Comparison of ENCODE assay signal across 8 cellular contexts in genomic region chr4:3766207-3766790, GRCh38. TPM values are rescaled to one million over a fixed set of nuclear protein-coding genes. Genes with fewer than 3 reads are reported as not detected.
DNase-seq lines count a peak whose midpoint lies in the region; ATAC-seq and TF ChIP-seq lines count a peak whose summit lies in the region.
"Had no signal": no experiment of that assay in that cellular context is flagged by ENCODE, and none has a peak within 500 bp of the region (broad histone marks: within the 10 kb centered on the region; RNA-seq: fewer than 3 reads in every experiment).

ADRA2C (plus strand) TSS chr4:3766385; CDS start chr4:3766607, 222 bp downstream.

- H3K4me3 Mint-ChIP-seq in activated T-helper 2 cell treated with anti-CD3 and anti-CD28 coated beads, Interferon-gamma antibody, Interleukin-2, Interleukin-4, amounts not matched to agents 10 μg/mL and 5 μg/mL and 100 μg/mL, durations not matched to agents 14 hours and 24 hours and 36 hours (ENCODE audit: low read depth): peak within 1 kb of the TSS; percentile 64
- H3K4me3 Mint-ChIP-seq in stimulated activated naive CD8-positive, alpha-beta T cell treated with anti-CD3 and anti-CD28 coated beads, Interleukin-15, Interleukin-2, amounts not matched to agents 100 ng/mL and 50 ng/mL, for 24 hours: peak within 1 kb of the TSS; percentile 56

- peak within 1 kb of the TSS; percentile 88 for H3K27ac ChIP-seq in HCT116 (ENCODE audit: low read depth, low read length)
- no peak within 1 kb of the TSS for H3K27ac ChIP-seq in iPS-18a (ENCODE audit: low read length)

- no peaks in the 10 kb centered on the region for H3K9me3 ChIP-seq in HCT116 (ENCODE audit: control insufficient read depth in 1 of 2, insufficient read depth in 1 of 2, low read depth in 1 of 2, low read length in 2 of 2)
- no peaks in the 10 kb centered on the region for H3K9me3 ChIP-seq in iPS-18a (ENCODE audit: control insufficient read depth, low read depth, low read length)

- no peaks in the 10 kb centered on the region for H4K20me1 ChIP-seq in HCT116 (ENCODE audit: insufficient read depth)

- no peaks in the 10 kb centered on the region for H3K79me2 ChIP-seq in HCT116 (ENCODE audit: insufficient read depth, low read length)

- no peak for TF ChIP-seq CTCF in HCT116 (IDR thresholded peaks at IDR 0.05 in 2 of 3, conservative IDR thresholded peaks at IDR 0.05 in 1 of 3; ENCODE audit: borderline replicate concordance in 1 of 3, insufficient read depth in 1 of 3, low read depth in 2 of 3, low read length in 2 of 3)
- no peak for TF ChIP-seq CTCF in lower leg skin (IDR thresholded peaks at IDR 0.05)

- peaks cover 8 to 13% of the 10 kb centered on the region in 2 experiments; a peak in 2 of 4 replicates for H3K4me1 ChIP-seq in HCT116 (ENCODE audit: control insufficient read depth in 1 of 2, insufficient read depth in 2 of 2, low read length in 2 of 2)
- H3K4me1 ChIP-seq in iPS-18a (ENCODE audit: control insufficient read depth, low read depth, low read length): peaks cover 5% of the 10 kb centered on the region

- peak; percentile 49 for ATAC-seq in HCT116

- H3K27me3 Mint-ChIP-seq in activated T-helper 2 cell treated with anti-CD3 and anti-CD28 coated beads, Interferon-gamma antibody, Interleukin-2, Interleukin-4, amounts not matched to agents 10 μg/mL and 5 μg/mL and 100 μg/mL, durations not matched to agents 14 hours and 24 hours and 36 hours (ENCODE audit: low read depth): peaks cover 19% of the 10 kb centered on the region
- peaks cover 28% of the 10 kb centered on the region for H3K27me3 Mint-ChIP-seq in stimulated activated naive CD8-positive, alpha-beta T cell treated with anti-CD3 and anti-CD28 coated beads, Interleukin-15, Interleukin-2, amounts not matched to agents 100 ng/mL and 50 ng/mL, for 24 hours

- no peak for DNase-seq in HCT116 (ENCODE audit: low read depth, low spot score)
- no peak for DNase-seq in activated T-helper 2 cell treated with anti-CD3 and anti-CD28 coated beads, Interferon-gamma antibody, Interleukin-2, Interleukin-4, amounts not matched to agents 10 μg/mL and 5 μg/mL and 100 μg/mL, durations not matched to agents 14 hours and 24 hours and 36 hours (ENCODE audit: low spot score)
- no peak for DNase-seq in lower leg skin (ENCODE audit: low spot score in 2 of 2)
- DNase-seq in NOMO-1 treated with dmso at 0.1 percent for 144 hours (lab: John Stamatoyannopoulos, UW; ENCODE audit: unreplicated experiment): no peak
- DNase-seq in SK-N-DZ (ENCODE audit: low spot score): no peak

- H3K9me2 ChIP-seq in HCT116 (ENCODE audit: insufficient read depth): no peaks in the 10 kb centered on the region

- H3K27ac Mint-ChIP-seq in activated T-helper 2 cell treated with anti-CD3 and anti-CD28 coated beads, Interferon-gamma antibody, Interleukin-2, Interleukin-4, amounts not matched to agents 10 μg/mL and 5 μg/mL and 100 μg/mL, durations not matched to agents 14 hours and 24 hours and 36 hours: no peak within 1 kb of the TSS
- no peak within 1 kb of the TSS for H3K27ac Mint-ChIP-seq in stimulated activated naive CD8-positive, alpha-beta T cell treated with anti-CD3 and anti-CD28 coated beads, Interleukin-15, Interleukin-2, amounts not matched to agents 100 ng/mL and 50 ng/mL, for 24 hours
- H3K27ac Mint-ChIP-seq: activated naive CD4-positive, alpha-beta T cell treated with anti-CD3 and anti-CD28 coated beads, Interleukin-2, amount 50 U/mL, for 72 hours had no signal

- TF ChIP-seq RAD21 in HCT116 (IDR thresholded peaks at IDR 0.05; ENCODE audit: low read depth): no peak

- H3K27me3 ChIP-seq in HCT116 (ENCODE audit: insufficient read depth, low read length) (no peaks in the 10 kb centered on the region), iPS-18a (ENCODE audit: control insufficient read depth, insufficient read depth, low read length) (peaks cover 48% of the 10 kb centered on the region)

- H3K4me1 Mint-ChIP-seq in activated T-helper 2 cell treated with anti-CD3 and anti-CD28 coated beads, Interferon-gamma antibody, Interleukin-2, Interleukin-4, amounts not matched to agents 10 μg/mL and 5 μg/mL and 100 μg/mL, durations not matched to agents 14 hours and 24 hours and 36 hours (ENCODE audit: low read depth): peaks cover 2% of the 10 kb centered on the region
- peaks cover 9% of the 10 kb centered on the region for H3K4me1 Mint-ChIP-seq in stimulated activated naive CD8-positive, alpha-beta T cell treated with anti-CD3 and anti-CD28 coated beads, Interleukin-15, Interleukin-2, amounts not matched to agents 100 ng/mL and 50 ng/mL, for 24 hours (ENCODE audit: low read depth)

- intact Hi-C loops in HCT116 (cut with micrococcal nuclease): no loop called here
- intact Hi-C loops in activated T-helper 2 cell treated with anti-CD3 and anti-CD28 coated beads, Interferon-gamma antibody, Interleukin-2, Interleukin-4, amounts not matched to agents 10 μg/mL and 5 μg/mL and 100 μg/mL, durations not matched to agents 14 hours and 24 hours and 36 hours (cut with micrococcal nuclease): no loop called here
- intact Hi-C loops in lower leg skin (cut with DNase I; ENCODE audit: low total_unique reads): no loop called here

- no peak within 1 kb of the TSS for H2AFZ ChIP-seq in HCT116 (ENCODE audit: low read depth, low read length, poor library complexity, severe bottlenecking)

- H3K36me3 ChIP-seq in HCT116 (ENCODE audit: control insufficient read depth in 1 of 2, insufficient read depth in 2 of 2, low read length in 2 of 2) (no peaks in the 10 kb centered on the region), iPS-18a (ENCODE audit: control insufficient read depth, low read depth, low read length) (no peaks in the 10 kb centered on the region)

- H3K36me3 Mint-ChIP-seq in activated T-helper 2 cell treated with anti-CD3 and anti-CD28 coated beads, Interferon-gamma antibody, Interleukin-2, Interleukin-4, amounts not matched to agents 10 μg/mL and 5 μg/mL and 100 μg/mL, durations not matched to agents 14 hours and 24 hours and 36 hours (ENCODE audit: low read depth): no peaks in the 10 kb centered on the region
- no peaks in the 10 kb centered on the region for H3K36me3 Mint-ChIP-seq in stimulated activated naive CD8-positive, alpha-beta T cell treated with anti-CD3 and anti-CD28 coated beads, Interleukin-15, Interleukin-2, amounts not matched to agents 100 ng/mL and 50 ng/mL, for 24 hours (ENCODE audit: low read depth)

- no peak for TF ChIP-seq POLR2A in HCT116 (IDR thresholded peaks at IDR 0.05; ENCODE audit: borderline replicate concordance, extremely low read depth, insufficient read depth, insufficient read length)
- TF ChIP-seq POLR2A in lower leg skin (IDR thresholded peaks at IDR 0.05): no peak

- H3K9me3 Mint-ChIP-seq in activated T-helper 2 cell treated with anti-CD3 and anti-CD28 coated beads, Interferon-gamma antibody, Interleukin-2, Interleukin-4, amounts not matched to agents 10 μg/mL and 5 μg/mL and 100 μg/mL, durations not matched to agents 14 hours and 24 hours and 36 hours: no peaks in the 10 kb centered on the region
- H3K9me3 Mint-ChIP-seq in stimulated activated naive CD8-positive, alpha-beta T cell treated with anti-CD3 and anti-CD28 coated beads, Interleukin-15, Interleukin-2, amounts not matched to agents 100 ng/mL and 50 ng/mL, for 24 hours: no peaks in the 10 kb centered on the region
- H3K9me3 Mint-ChIP-seq: activated naive CD4-positive, alpha-beta T cell treated with anti-CD3 and anti-CD28 coated beads, Interleukin-2, amount 50 U/mL, for 72 hours had no signal

- no TSS peak for BruUV-seq in HCT116 (replicated peaks; lab: Mats Ljungman, UMichigan)

- WGBS in lower leg skin, 2 donors: 1 to 20% methylated on average over 1 to 49 of the region's 97 CpGs

- CTCF ChIA-PET in HCT116 (lab: Charles Lee): interaction anchor here (1.0 to 2.2 kb wide), 3 partner anchors 17 to 115 kb away, joined by 3 to 13 read pairs (median 4); no protein-coding TSS in a partner anchor

- POLR2A ChIA-PET in HCT116 (lab: Charles Lee): interaction anchor here (1.0 to 1.3 kb wide), 2 partner anchors 10 to 21 kb away, joined by 3 to 5 read pairs; no protein-coding TSS in a partner anchor

- H3K9ac ChIP-seq in HCT116 (ENCODE audit: low read length): peak within 1 kb of the TSS; percentile 58
- H3K9ac ChIP-seq in iPS-18a (ENCODE audit: low read length): no peak within 1 kb of the TSS

- H3K4me2 ChIP-seq in HCT116 (ENCODE audit: low read length): peak within 1 kb of the TSS; percentile 90

- H3K4me3 ChIP-seq in HCT116 (replicated peaks in 1 of 2; ENCODE audit: low read depth in 1 of 2, low read length in 2 of 2): peak within 1 kb of the TSS; percentile 41 to 60
- H3K4me3 ChIP-seq in iPS-18a (ENCODE audit: low read length): peak within 1 kb of the TSS; percentile 61
- H3K4me3 ChIP-seq in lower leg skin (ENCODE audit: low read depth, poor library complexity, severe bottlenecking): no peak within 1 kb of the TSS

- RAD21 ChIA-PET in HCT116 (lab: Charles Lee; ENCODE audit: low non-redundant PET in 1 of 2, low total read pairs in 2 of 2, uncharacterized antibody in 2 of 2, unreplicated experiment in 2 of 2): no interaction called here

TF ChIP-seq in HCT116, 20 proteins besides CTCF, POLR2A, EP300 and RAD21 (continues in another document):
- TF ChIP-seq JUND (IDR thresholded peaks at IDR 0.05) (no peak), ZFX (IDR thresholded peaks at IDR 0.05) (no peak), POLR2AphosphoS5 (IDR thresholded peaks at IDR 0.05; ENCODE audit: low read depth, low read length) (no peak), EZH2 (IDR thresholded peaks at IDR 0.05) (no peak), SIN3A (IDR thresholded peaks at IDR 0.05; ENCODE audit: low read depth) (no peak), CBX3 (IDR thresholded peaks at IDR 0.05; ENCODE audit: low read depth) (no peak), MAX (IDR thresholded peaks at IDR 0.05) (no peak), TCF7L2 (IDR thresholded peaks at IDR 0.05; ENCODE audit: borderline replicate concordance, extremely low read depth, insufficient read depth, insufficient read length) (no peak), YY1 (IDR thresholded peaks at IDR 0.05; ENCODE audit: extremely low read depth, insufficient replicate concordance, low read depth, low read length) (no peak), CEBPB (IDR thresholded peaks at IDR 0.05; ENCODE audit: low read depth) (no peak), ZNF274 (IDR thresholded peaks at IDR 0.05; ENCODE audit: low read depth, low read length) (no peak), SP1 (IDR thresholded peaks at IDR 0.05; ENCODE audit: low read depth) (no peak)

RNA-seq across cellular contexts. Expression of gene ADRA2C, which starts in this region (rescaled TPM):
- 28.1 TPM for total RNA-seq in HCT116 (2021; ENCODE audit: unreplicated experiment)
- 17.9 and 24.0 TPM in 2 replicates for polyA plus RNA-seq in HCT116 (2012)
- not detected in 2 replicates for total RNA-seq in activated T-helper 2 cell treated with anti-CD3 and anti-CD28 coated beads, Interferon-gamma antibody, Interleukin-2, Interleukin-4, amounts not matched to agents 10 μg/mL and 5 μg/mL and 100 μg/mL, durations not matched to agents 14 hours and 24 hours and 36 hours
- total RNA-seq in lower leg skin: 10 to 100 TPM in 1 of 4 donors, 1 to 10 TPM in 3; 2.3 to 14.9 (median 6.5) TPM
- polyA plus RNA-seq in SK-N-DZ (2014; cell fraction: cytosol; rRNA removed): 8.4 and 13.6 TPM in 2 replicates
- polyA plus RNA-seq in SK-N-DZ (2014; cell fraction: nucleus; rRNA removed): 5.9 and 7.5 TPM in 2 replicates
